In the genomic region with DNA sequence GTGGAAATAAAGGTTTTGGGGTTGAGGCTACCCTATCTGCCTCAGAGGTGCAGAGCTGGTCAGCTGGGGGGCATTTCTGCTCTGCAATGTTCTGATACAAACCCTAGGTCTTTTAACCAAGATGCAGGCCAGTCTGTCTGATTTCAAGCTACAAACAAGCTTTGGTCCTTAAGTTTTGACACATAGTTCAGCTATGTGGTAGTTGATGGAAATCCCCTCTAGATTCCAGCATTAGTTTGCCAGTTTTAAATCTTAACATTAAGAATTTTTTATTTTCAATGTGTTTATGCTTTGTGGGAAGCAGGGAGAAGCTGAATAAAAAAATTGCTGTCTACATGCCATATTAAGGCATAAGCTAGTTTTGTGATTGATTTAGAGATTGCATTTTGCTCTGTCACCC, we compare ENCODE assay signal across 22 cellular contexts.
"Had no signal": no experiment of that assay in that cellular context is flagged by ENCODE, and none has a peak within 500 bp of the region (broad histone marks: within the 10 kb centered on the region; RNA-seq: fewer than 3 reads in every experiment).

No MANE protein-coding gene starts in this region.

- H3K4me3 ChIP-seq: PC-9 had no signal

- ATAC-seq: activated CD8-positive, alpha-beta memory T cell treated with anti-CD3 and anti-CD28 coated beads, Interleukin-2, amount 10 ng/mL, durations not matched to agents 7 days and 5 days; activated naive CD4-positive, alpha-beta T cell treated with anti-CD3 and anti-CD28 coated beads, Interleukin-2, amount 50 U/mL, for 72 hours; activated naive CD8-positive, alpha-beta T cell treated with anti-CD3 and anti-CD28 coated beads, Interleukin-2, amount 50 U/mL, for 24 hours; activated T-cell treated with anti-CD3 and anti-CD28 coated beads, Interleukin-2, amount 50 U/mL, for 4 hours; T-helper 17 cell had no signal

- H3K27ac ChIP-seq: PC-9 had no signal

- H2AFZ ChIP-seq: PC-9 had no signal

- DNase-seq: activated B cell treated with CpG ODN at 0.5 μM for 24 hours; activated CD4-positive, alpha-beta T cell treated with anti-CD3 and anti-CD28 coated beads for 1 hour; activated CD4-positive, alpha-beta T cell treated with anti-CD3 and anti-CD28 coated beads, Interleukin-2, amount 10 ng/mL, durations not matched to agents 24 days and 14 days; activated CD4-positive, alpha-beta T cell treated with anti-CD3 and anti-CD28 coated beads, Interleukin-2, amount 50 U/mL, for 48 hours; activated CD8-positive, alpha-beta memory T cell treated with anti-CD3 and anti-CD28 coated beads, Interleukin-2, amount 10 ng/mL, durations not matched to agents 7 days and 5 days; activated effector memory CD4-positive, alpha-beta T cell treated with anti-CD3 and anti-CD28 coated beads, Interleukin-2, amount 50 U/mL, for 16 hours; activated naive CD4-positive, alpha-beta T cell treated with Interleukin-2 at 50 U/mL for 16 hours; activated naive CD8-positive, alpha-beta T cell treated with anti-CD3 and anti-CD28 coated beads, Interleukin-2, amount 50 U/mL, for 24 hours; activated T-cell treated with anti-CD3 and anti-CD28 coated beads, Interleukin-2, amount 50 U/mL, for 4 hours; amygdala; KG1; NCI-H1048; NCI-H146; NCI-H187 treated with DMSO at 0.1 percent for 48 hours; NCI-H2081 treated with DMSO at 0.1 percent for 48 hours; NCI-H446; NCI-H524; PC-9; SIG-M5; T-helper 17 cell; T-helper 9 cell had no signal

- H3K4me2 ChIP-seq: PC-9 had no signal
